1 cellular context compared by ENCODE assay signal in genomic region chr16:379183-379960, GRCh38.
TF ChIP-seq lines count a peak whose summit lies in the region.

No MANE protein-coding gene starts in this region.

TF ChIP-seq in HepG2, 621 proteins besides CTCF, POLR2A, EP300 and RAD21 (continues in another document):
- TF ChIP-seq ZSCAN12 (CRISPR knock-in tag; IDR thresholded peaks at IDR 0.05) (no peak), FOXO1 (CRISPR knock-in tag; IDR thresholded peaks at IDR 0.05) (no peak), ZNF556 (CRISPR knock-in tag; IDR thresholded peaks at IDR 0.05; ENCODE audit: borderline replicate concordance) (no peak), ZBTB7B (CRISPR knock-in tag; IDR thresholded peaks at IDR 0.05) (no peak), HNRNPL (IDR thresholded peaks at IDR 0.05; ENCODE audit: low read depth, low read length) (peak; percentile 90), TBX2 (CRISPR knock-in tag; IDR thresholded peaks at IDR 0.05; ENCODE audit: borderline replicate concordance) (peak; percentile 71), ZNF451 (CRISPR knock-in tag; IDR thresholded peaks at IDR 0.05) (no peak), PATZ1 (CRISPR knock-in tag; IDR thresholded peaks at IDR 0.05) (peak; percentile 36; the same call in 1 of the 2 replicates), ZNF331 (CRISPR knock-in tag; IDR thresholded peaks at IDR 0.05) (0 out of 2 replicates have a peak, but pooled peaks have one; percentile 39), LBX2 (CRISPR knock-in tag; IDR thresholded peaks at IDR 0.05; ENCODE audit: borderline replicate concordance) (0 out of 2 replicates have a peak, but pooled peaks have one; percentile 26), MEIS1 (CRISPR knock-in tag; IDR thresholded peaks at IDR 0.05; ENCODE audit: borderline replicate concordance) (no peak), HDAC1 (CRISPR knock-in tag; IDR thresholded peaks at IDR 0.05) (0 out of 2 replicates have a peak, but pooled peaks have one; percentile 25), DR1 (CRISPR knock-in tag; IDR thresholded peaks at IDR 0.05) (0 out of 2 replicates have a peak, but pooled peaks have one; percentile 5), TERF1 (CRISPR knock-in tag; IDR thresholded peaks at IDR 0.05) (no peak), SOX13 (IDR thresholded peaks at IDR 0.05) (no peak), SOX13 (CRISPR knock-in tag; conservative IDR thresholded peaks at IDR 0.05 in 1 of 2, IDR thresholded peaks at IDR 0.05 in 1 of 2) (peak in 1 of 2 experiments; percentile 14; a peak in 1 of 4 replicates), ZFP91 (CRISPR knock-in tag; IDR thresholded peaks at IDR 0.05; ENCODE audit: borderline replicate concordance) (peak; percentile 29), GATAD2A (CRISPR knock-in tag; IDR thresholded peaks at IDR 0.05) (peak; percentile 39; the same call in 1 of the 2 replicates), HIC2 (CRISPR knock-in tag; IDR thresholded peaks at IDR 0.05; ENCODE audit: low read depth) (peak; percentile 85), CCDC6 (CRISPR knock-in tag; IDR thresholded peaks at IDR 0.05) (no peak), ZNF333 (CRISPR knock-in tag; IDR thresholded peaks at IDR 0.05; ENCODE audit: borderline replicate concordance) (no peak), ZBTB38 (CRISPR knock-in tag; IDR thresholded peaks at IDR 0.05) (peak; percentile 6; the same call in 1 of the 2 replicates), ZNF280D (CRISPR knock-in tag; IDR thresholded peaks at IDR 0.05) (no peak), SALL1 (CRISPR knock-in tag; IDR thresholded peaks at IDR 0.05) (peak; percentile 22; the same call in 1 of the 2 replicates), KAT2B (IDR thresholded peaks at IDR 0.05; ENCODE audit: borderline replicate concordance, low read depth, low read length) (no peak), ZNF83 (CRISPR knock-in tag; IDR thresholded peaks at IDR 0.05; ENCODE audit: borderline replicate concordance) (no peak), PAX8 (CRISPR knock-in tag; IDR thresholded peaks at IDR 0.05; ENCODE audit: borderline replicate concordance) (no peak), ZNF550 (CRISPR knock-in tag; IDR thresholded peaks at IDR 0.05; ENCODE audit: borderline replicate concordance) (no peak), ZNF720 (CRISPR knock-in tag; IDR thresholded peaks at IDR 0.05) (no peak), ZFX (CRISPR knock-in tag; IDR thresholded peaks at IDR 0.05; ENCODE audit: low read depth) (peak; percentile 51; the same call in 1 of the 2 replicates), BATF2 (CRISPR knock-in tag; IDR thresholded peaks at IDR 0.05) (no peak), ZNF687 (CRISPR knock-in tag; IDR thresholded peaks at IDR 0.05) (peak; percentile 43; the same call in 1 of the 2 replicates), TBP (CRISPR knock-in tag; IDR thresholded peaks at IDR 0.05) (no peak), ZFP82 (CRISPR knock-in tag; IDR thresholded peaks at IDR 0.05; ENCODE audit: borderline replicate concordance) (no peak), ARID2 (CRISPR knock-in tag; IDR thresholded peaks at IDR 0.05; ENCODE audit: borderline replicate concordance) (no peak), ZBTB7A (CRISPR knock-in tag; IDR thresholded peaks at IDR 0.05) (no peak), ZBTB39 (CRISPR knock-in tag; IDR thresholded peaks at IDR 0.05) (no peak), TFAP4 (IDR thresholded peaks at IDR 0.05; ENCODE audit: borderline replicate concordance, low read depth) (peak; percentile 77), ZNF605 (CRISPR knock-in tag; IDR thresholded peaks at IDR 0.05) (no peak), SAP130 (CRISPR knock-in tag; IDR thresholded peaks at IDR 0.05; ENCODE audit: low read depth) (0 out of 2 replicates have a peak, but pooled peaks have one; percentile 22), E2F5 (CRISPR knock-in tag; conservative IDR thresholded peaks at IDR 0.05) (no peak), IKZF4 (CRISPR knock-in tag; IDR thresholded peaks at IDR 0.05; ENCODE audit: borderline replicate concordance, low read depth, not compliant biosample characterization) (no peak), ZNF781 (CRISPR knock-in tag; IDR thresholded peaks at IDR 0.05; ENCODE audit: borderline replicate concordance, not compliant biosample characterization) (no peak)
